Comparison of ENCODE assay signal across 10 cellular contexts in genomic region chr6:15363523-15364400, GRCh38.
DNase-seq lines count a peak whose midpoint lies in the region; ATAC-seq, FAIRE-seq and TF ChIP-seq lines count a peak whose summit lies in the region.
"Had no signal": no experiment of that assay in that cellular context is flagged by ENCODE, and none has a peak within 500 bp of the region (broad histone marks: within the 10 kb centered on the region; RNA-seq: fewer than 3 reads in every experiment).

No MANE protein-coding gene starts in this region.

- H3F3A ChIP-seq in GM23338 (replicated peaks; ENCODE audit: low read depth) (peaks cover 20% of the 10 kb centered on the region), SK-N-SH (replicated peaks; ENCODE audit: insufficient read depth) (peaks cover 8% of the 10 kb centered on the region)

- no peaks in the 10 kb centered on the region for H3K27me3 ChIP-seq in GM23338 (ENCODE audit: insufficient read depth)
- H3K27me3 ChIP-seq in SK-N-SH (ENCODE audit: insufficient read depth): no peaks in the 10 kb centered on the region
- no peaks in the 10 kb centered on the region for H3K27me3 ChIP-seq in pancreas
- H3K27me3 ChIP-seq in right atrium auricular region: no peaks in the 10 kb centered on the region
- H3K27me3 ChIP-seq in suprapubic skin: no peaks in the 10 kb centered on the region

- TF ChIP-seq POLR2A in suprapubic skin (IDR thresholded peaks at IDR 0.05): no peak

- no peak overlapping the region; the same call in 1 of the 2 replicates for H3K27ac Mint-ChIP-seq in GM23338

- peak overlapping the region; percentile 50 for H3K4me2 ChIP-seq in GM23338
- H3K4me2 ChIP-seq in SK-N-SH: no peak overlapping the region

- WGBS in SK-N-SH (ENCODE audit: low lambda C conversion rate): 91% methylated on average over 9 of the region's 9 CpGs
- 34 to 43% methylated on average over 9 of the region's 9 CpGs for WGBS in pancreas, 2 donors
- WGBS in suprapubic skin: 70% methylated on average over 9 of the region's 9 CpGs

- H3K4me3 ChIP-seq in GM23338: no peak overlapping the region
- no peak overlapping the region for H3K4me3 ChIP-seq in SK-N-SH (ENCODE audit: low read depth in 2 of 2, low read length in 1 of 2)
- H3K4me3 ChIP-seq in pancreas: no peak overlapping the region
- no peak overlapping the region for H3K4me3 ChIP-seq in right atrium auricular region
- no peak overlapping the region for H3K4me3 ChIP-seq in suprapubic skin

- peaks cover 98% of the 10 kb centered on the region for H4K20me1 ChIP-seq in GM23338 (replicated peaks; ENCODE audit: insufficient read depth)
- H4K20me1 ChIP-seq in SK-N-SH (ENCODE audit: insufficient read depth): peaks cover 13% of the 10 kb centered on the region

- H3K4me1 Mint-ChIP-seq in GM23338: peaks cover 12% of the 10 kb centered on the region

- no peak for TF ChIP-seq RAD21 in SK-N-SH (IDR thresholded peaks at IDR 0.05; ENCODE audit: low read length)

- H3K27ac ChIP-seq in GM23338 (ENCODE audit: low read depth): 0 out of 2 replicates have a peak overlapping the region, but pooled peaks have one; percentile 29
- H3K27ac ChIP-seq in SK-N-SH (ENCODE audit: low read depth in 2 of 2, low read length in 1 of 2): no peak overlapping the region
- peak overlapping the region in 3 of 4 donors; percentile 13 to 35 (median 22) for H3K27ac ChIP-seq in pancreas
- H3K27ac ChIP-seq in right atrium auricular region: no peak overlapping the region
- H3K27ac ChIP-seq in suprapubic skin: no peak overlapping the region

- no peak overlapping the region for H2AFZ ChIP-seq in GM23338
- H2AFZ ChIP-seq in SK-N-SH (ENCODE audit: low read depth): no peak overlapping the region

- H3K9ac ChIP-seq in SK-N-SH: no peak overlapping the region

- intact Hi-C loops in pancreas (cut with DNase I): no loop called here

- no peak for FAIRE-seq in pancreas (lab: Jason Lieb, UNC)
- FAIRE-seq: TTC549 had no signal

- ATAC-seq in GM23338: peak; percentile 31
- ATAC-seq in pancreas: peak in 3 of 4 donors; percentile 23 to 45 (median 40)

- POLR2A ChIA-PET in SK-N-SH (lab: Yijun Ruan, JAX): no interaction called here

- no peaks in the 10 kb centered on the region for H3K36me3 ChIP-seq in GM23338 (ENCODE audit: insufficient read depth)
- H3K36me3 ChIP-seq in SK-N-SH (replicated peaks in 1 of 2; ENCODE audit: control insufficient read depth in 1 of 2, insufficient read depth in 2 of 2, low read length in 1 of 2): no peaks in the 10 kb centered on the region
- no peaks in the 10 kb centered on the region for H3K36me3 ChIP-seq in pancreas
- no peaks in the 10 kb centered on the region for H3K36me3 ChIP-seq in right atrium auricular region
- H3K36me3 ChIP-seq in suprapubic skin: no peaks in the 10 kb centered on the region

- H3K9me2 ChIP-seq in GM23338 (ENCODE audit: insufficient read depth) (no peaks in the 10 kb centered on the region), SK-N-SH (no peaks in the 10 kb centered on the region)

- TF ChIP-seq EP300 in SK-N-SH (IDR thresholded peaks at IDR 0.05; ENCODE audit: borderline replicate concordance in 1 of 2, low read depth in 1 of 2, low read length in 1 of 2) (no peak), suprapubic skin (IDR thresholded peaks at IDR 0.05) (no peak)

- CTCF ChIA-PET in SK-N-SH (lab: Yijun Ruan, JAX): no interaction called here

- no peak for TF ChIP-seq CTCF in GM23338 (conservative IDR thresholded peaks at IDR 0.05; ENCODE audit: low read depth in 2 of 2)
- TF ChIP-seq CTCF in SK-N-SH (IDR thresholded peaks at IDR 0.05): no peak
- TF ChIP-seq CTCF in pancreas (IDR thresholded peaks at IDR 0.05): no peak
- no peak for TF ChIP-seq CTCF in right atrium auricular region (IDR thresholded peaks at IDR 0.05)
- TF ChIP-seq CTCF in suprapubic skin (IDR thresholded peaks at IDR 0.05): no peak

- peaks cover 3% of the 10 kb centered on the region; the same call in 1 of the 3 replicates for H3K36me3 Mint-ChIP-seq in GM23338 (ENCODE audit: low read depth)

- no peaks in the 10 kb centered on the region for H3K9me3 ChIP-seq in SK-N-SH
- H3K9me3 ChIP-seq in pancreas: no peaks in the 10 kb centered on the region
- H3K9me3 ChIP-seq in right atrium auricular region: no peaks in the 10 kb centered on the region
- H3K9me3 ChIP-seq in suprapubic skin: no peaks in the 10 kb centered on the region

- H3K4me1 ChIP-seq in GM23338 (ENCODE audit: insufficient read depth) (peaks cover 97% of the 10 kb centered on the region), SK-N-SH (ENCODE audit: control insufficient read depth in 1 of 2, insufficient read depth in 2 of 2, low read depth in 1 of 2, low read length in 1 of 2) (peaks cover 21 to 33% of the 10 kb centered on the region in 2 experiments), pancreas (peaks cover 31 to 45% (median 44%) of the 10 kb centered on the region in 3 donors), right atrium auricular region (peaks cover 0 to 51% of the 10 kb centered on the region in 2 donors), suprapubic skin (peaks cover 37% of the 10 kb centered on the region)

- no peak overlapping the region for H3K4me3 Mint-ChIP-seq in GM23338

- peaks cover 14% of the 10 kb centered on the region for H3K27me3 Mint-ChIP-seq in GM23338 (ENCODE audit: insufficient read depth, low read depth, poor library complexity)

- no peaks in the 10 kb centered on the region for H3K9me3 Mint-ChIP-seq in GM23338

- H3K79me2 ChIP-seq in GM23338 (replicated peaks; ENCODE audit: insufficient read depth) (peaks cover 100% of the 10 kb centered on the region), SK-N-SH (ENCODE audit: insufficient read depth) (peaks cover 21% of the 10 kb centered on the region)

- DNase-seq in NCI-H82 (lab: John Stamatoyannopoulos, UW): peak; percentile 69
- DNase-seq in NCI-H82 treated with DMSO at 0.1 percent for 48 hours (lab: John Stamatoyannopoulos, UW; ENCODE audit: unreplicated experiment): no peak
- peak; percentile 44 for DNase-seq in GM23338 (ENCODE audit: low spot score)
- DNase-seq in SK-N-SH: peak; percentile 24
- no peak for DNase-seq in pancreas
- DNase-seq in right atrium auricular region (ENCODE audit: low spot score): no peak
- DNase-seq in COR-L47 (lab: John Stamatoyannopoulos, UW): no peak
- no peak for DNase-seq in suprapubic skin (ENCODE audit: low spot score in 2 of 2)
- DNase-seq: NCI-H1105 treated with DMSO at 0.1 percent for 48 hours had no signal

TF ChIP-seq in GM23338, 12 proteins besides CTCF, POLR2A, EP300 and RAD21 (continues in another document):
- TF ChIP-seq ZNF114 (CRISPR knock-in tag; IDR thresholded peaks at IDR 0.05) (no peak), ETS1 (IDR thresholded peaks at IDR 0.05) (no peak), EZH2phosphoT487 (IDR thresholded peaks at IDR 0.05; ENCODE audit: unreplicated experiment) (no peak), NANOG (IDR thresholded peaks at IDR 0.05; ENCODE audit: borderline replicate concordance) (no peak), JUNB (IDR thresholded peaks at IDR 0.05; ENCODE audit: unreplicated experiment) (no peak), POLR2AphosphoS5 (IDR thresholded peaks at IDR 0.05; ENCODE audit: low read depth) (no peak), STAT1 (IDR thresholded peaks at IDR 0.05; ENCODE audit: unreplicated experiment) (no peak), EZH2 (IDR thresholded peaks at IDR 0.05; ENCODE audit: low read depth, unreplicated experiment) (no peak)

TF ChIP-seq in SK-N-SH, 30 proteins besides CTCF, POLR2A, EP300 and RAD21:
- TF ChIP-seq FOXJ3 (CRISPR knock-in tag; IDR thresholded peaks at IDR 0.05) (no peak), YY1 (IDR thresholded peaks at IDR 0.05; ENCODE audit: low read depth) (no peak), POLR2AphosphoS5 (IDR thresholded peaks at IDR 0.05; ENCODE audit: low read depth, low read length) (no peak), JUND (IDR thresholded peaks at IDR 0.05) (no peak), USF2 (IDR thresholded peaks at IDR 0.05; ENCODE audit: borderline replicate concordance, low read depth, low read length) (no peak), EZH2phosphoT487 (IDR thresholded peaks at IDR 0.05; ENCODE audit: borderline replicate concordance, low read depth) (no peak), MXI1 (IDR thresholded peaks at IDR 0.05; ENCODE audit: low read depth, low read length) (no peak), NRF1 (IDR thresholded peaks at IDR 0.05; ENCODE audit: low read depth, low read length) (no peak), IRF3 (IDR thresholded peaks at IDR 0.05; ENCODE audit: low read depth, low read length) (no peak)

Comparison
In these comparisons a context has a peak if more than half of its experiments do, and no peak if none do; other contexts are left out.
1. DNase-seq: peak in NCI-H82 (single experiment), GM23338 (single experiment) and SK-N-SH (single experiment); none in NCI-H82 treated with DMSO at 0.1 percent for 48 hours (single experiment), pancreas (0 of 6), right atrium auricular region (single experiment), COR-L47 (single experiment) and suprapubic skin (0 of 2).
2. H3K27ac ChIP-seq: peak in GM23338 (single experiment) and pancreas (3 of 4); none in SK-N-SH (0 of 2), right atrium auricular region (0 of 2) and suprapubic skin (single experiment).